18 cellular contexts compared by ENCODE assay signal in genomic region chr13:93201992-93202558, GRCh38. TPM values are rescaled to one million over a fixed set of nuclear protein-coding genes. Genes with fewer than 3 reads are reported as not detected.
DNase-seq lines count a peak whose midpoint lies in the region; ATAC-seq, FAIRE-seq and TF ChIP-seq lines count a peak whose summit lies in the region.
"Had no signal": no experiment of that assay in that cellular context is flagged by ENCODE, and none has a peak within 500 bp of the region (broad histone marks: within the 10 kb centered on the region; RNA-seq: fewer than 3 reads in every experiment).

No MANE protein-coding gene starts in this region.

- ATAC-seq in WTC11 = no peak
- ATAC-seq in HepG2 = peak; percentile 95
- no peak for ATAC-seq in activated CD4-positive, CD25-positive, alpha-beta regulatory T cell treated with anti-CD3 and anti-CD28 coated beads, Interleukin-2, amount 50 U/mL, for 24 hours
- ATAC-seq: A549 had no signal

- peak overlapping the region; percentile 73 for H3K27ac Mint-ChIP-seq in WTC11
- H3K27ac Mint-ChIP-seq: CD4-positive, alpha-beta T cell had no signal

- TF ChIP-seq CTCF in LNCaP clone FGC (IDR thresholded peaks at IDR 0.05; ENCODE audit: control insufficient read depth, extremely low read depth, insufficient read depth) = no peak
- no peak for TF ChIP-seq CTCF in WTC11 (IDR thresholded peaks at IDR 0.05)
- TF ChIP-seq CTCF in HepG2 (CRISPR knock-in tag; IDR thresholded peaks at IDR 0.05) = no peak
- TF ChIP-seq CTCF in sigmoid colon (IDR thresholded peaks at IDR 0.05) = no peak

- H3K79me2 ChIP-seq in HepG2 (ENCODE audit: insufficient read depth, low read length) = no peaks in the 10 kb centered on the region

- peak overlapping the region; percentile 48 for H3K4me2 ChIP-seq in HepG2 (ENCODE audit: low read depth, low read length)
- H3K4me2 ChIP-seq: A549 had no signal

- no peaks in the 10 kb centered on the region for H3K27me3 Mint-ChIP-seq in WTC11 (ENCODE audit: low read depth)
- H3K27me3 Mint-ChIP-seq: CD4-positive, alpha-beta T cell had no signal

- H3K9me3 Mint-ChIP-seq in WTC11 = peaks cover 21% of the 10 kb centered on the region

- DNase-seq in LNCaP clone FGC (ENCODE audit: low read depth) = peak; percentile 81
- no peak for DNase-seq in WTC11 (ENCODE audit: low spot score)
- peak; percentile 80 for DNase-seq in HepG2 (ENCODE audit: low spot score)
- DNase-seq in LoVo (ENCODE audit: low spot score) = no peak
- DNase-seq in NOMO-1 treated with dmso at 0.1 percent for 144 hours (lab: John Stamatoyannopoulos, UW; ENCODE audit: unreplicated experiment) = no peak
- DNase-seq in sigmoid colon = no peak
- DNase-seq: AML-193; Caco-2; CD4-positive, alpha-beta T cell had no signal

- in situ Hi-C loops in HepG2 (cut with HindIII; ENCODE audit: extremely low pct_ligation_motif_present, low pct_unique_long_range_greater_than_20kb) = no loop called here

- peak in 1 of 2 experiments; percentile 90; a peak in 2 of 4 replicates for TF ChIP-seq EP300 in HepG2 (IDR thresholded peaks at IDR 0.05; ENCODE audit: low read depth in 2 of 2, low read length in 2 of 2)
- no peak; the same call in 1 of the 2 replicates for TF ChIP-seq EP300 in HepG2 (CRISPR knock-in tag; IDR thresholded peaks at IDR 0.05; ENCODE audit: borderline replicate concordance)
- TF ChIP-seq EP300 in sigmoid colon (IDR thresholded peaks at IDR 0.05) = no peak

- H3K4me3 Mint-ChIP-seq in WTC11 = no peak overlapping the region
- H3K4me3 Mint-ChIP-seq: CD4-positive, alpha-beta T cell had no signal

- no peaks in the 10 kb centered on the region for H3K36me3 ChIP-seq in HepG2 (replicated peaks in 1 of 2; ENCODE audit: control insufficient read depth in 1 of 2, insufficient read depth in 2 of 2, low read length in 2 of 2)
- H3K36me3 ChIP-seq in sigmoid colon = no peaks in the 10 kb centered on the region
- H3K36me3 ChIP-seq: HAP-1 had no signal

- H3K9me3 ChIP-seq in HepG2 (ENCODE audit: low read length) (no peaks in the 10 kb centered on the region), sigmoid colon (no peaks in the 10 kb centered on the region)
- H3K9me3 ChIP-seq: A549, Caco-2, HAP-1 had no signal

- TF ChIP-seq RAD21 in HepG2 (CRISPR knock-in tag; IDR thresholded peaks at IDR 0.05) = no peak

- H4K20me1 ChIP-seq in HepG2 (ENCODE audit: insufficient read depth, low read length) = no peaks in the 10 kb centered on the region

- H3K4me1 Mint-ChIP-seq in WTC11 = peaks cover 23% of the 10 kb centered on the region

- TF ChIP-seq POLR2A in HepG2 (IDR thresholded peaks at IDR 0.05; ENCODE audit: insufficient read depth in 1 of 2, low read depth in 2 of 2, low read length in 2 of 2) = no peak
- TF ChIP-seq POLR2A in sigmoid colon (IDR thresholded peaks at IDR 0.05) = no peak

- peaks cover 16% of the 10 kb centered on the region for H3K4me1 ChIP-seq in HepG2 (ENCODE audit: insufficient read depth, low read length)
- no peaks in the 10 kb centered on the region for H3K4me1 ChIP-seq in sigmoid colon
- H3K4me1 ChIP-seq: A549, Caco-2, HAP-1 had no signal

- no peak overlapping the region for H2AFZ ChIP-seq in HepG2 (ENCODE audit: low read length)

- intact Hi-C loops in HepG2 (cut with micrococcal nuclease; ENCODE audit: unreplicated experiment) = no loop called here
- intact Hi-C loops in sigmoid colon (cut with DNase I) = no loop called here

- CTCF ChIA-PET in WTC11 (lab: Charles Lee) = no interaction called here
- CTCF ChIA-PET in HepG2 (lab: Yijun Ruan, JAX; ENCODE audit: low intra/inter-chr PET ratio, low total read pairs) = no interaction called here

- no TSS peak for BruUV-seq in HepG2 (replicated peaks; lab: Mats Ljungman, UMichigan)

- H3K9ac ChIP-seq in HepG2 (ENCODE audit: insufficient read depth, low read depth, low read length) = no peak overlapping the region

- H3K4me3 ChIP-seq in LNCaP clone FGC (ENCODE audit: low read depth, low read length) = no peak overlapping the region
- no peak overlapping the region; a peak in 1 of 6 replicates for H3K4me3 ChIP-seq in HepG2 (replicated peaks in 1 of 3; ENCODE audit: insufficient read depth in 1 of 3, low read depth in 2 of 3, low read length in 3 of 3)
- no peak overlapping the region for H3K4me3 ChIP-seq in sigmoid colon
- H3K4me3 ChIP-seq: A549, HAP-1 had no signal

- 0% methylated on average over 1 of the region's 1 CpG for WGBS in HepG2 (ENCODE audit: low lambda C conversion rate)
- WGBS in sigmoid colon, 2 donors = 86 to 87% methylated on average over 1 of the region's 1 CpG

- peaks cover 12% of the 10 kb centered on the region; the same call in 1 of the 2 replicates for H3K36me3 Mint-ChIP-seq in WTC11

- POLR2A ChIA-PET in WTC11 (lab: Charles Lee) = no interaction called here
- POLR2A ChIA-PET in HepG2 (lab: Yijun Ruan, JAX) = interaction anchor here (1.0 kb wide), 1 partner anchor 24 kb away, joined by 3 read pairs; the partner anchor contains the start of gene GPC6

- peak; percentile 72 for FAIRE-seq in HepG2 (lab: Jason Lieb, UNC)
- FAIRE-seq: A549, D721Med, G401.6, GM12891, GM19239 had no signal

- H3K27ac ChIP-seq in HepG2 (ENCODE audit: extremely low read length, insufficient read depth, low read length) = no peak overlapping the region
- no peak overlapping the region for H3K27ac ChIP-seq in sigmoid colon
- H3K27ac ChIP-seq: A549, C4-2B, HL-60 had no signal

- H3K27me3 ChIP-seq in HepG2 (ENCODE audit: control insufficient read depth in 1 of 2, insufficient read depth in 2 of 2, low read length in 2 of 2) (no peaks in the 10 kb centered on the region), sigmoid colon (no peaks in the 10 kb centered on the region)

TF ChIP-seq in WTC11, 78 proteins besides CTCF, POLR2A, EP300 and RAD21:
- TF ChIP-seq GRHL2 (CRISPR knock-in tag; IDR thresholded peaks at IDR 0.05; ENCODE audit: insufficient replicate concordance, severe bottlenecking) (no peak), GABPB1 (CRISPR knock-in tag; IDR thresholded peaks at IDR 0.05) (peak; percentile 26; the same call in 1 of the 2 replicates)

TF ChIP-seq in HepG2, 621 proteins besides CTCF, POLR2A, EP300 and RAD21 (continues in another document):
- TF ChIP-seq, protein P1, sequence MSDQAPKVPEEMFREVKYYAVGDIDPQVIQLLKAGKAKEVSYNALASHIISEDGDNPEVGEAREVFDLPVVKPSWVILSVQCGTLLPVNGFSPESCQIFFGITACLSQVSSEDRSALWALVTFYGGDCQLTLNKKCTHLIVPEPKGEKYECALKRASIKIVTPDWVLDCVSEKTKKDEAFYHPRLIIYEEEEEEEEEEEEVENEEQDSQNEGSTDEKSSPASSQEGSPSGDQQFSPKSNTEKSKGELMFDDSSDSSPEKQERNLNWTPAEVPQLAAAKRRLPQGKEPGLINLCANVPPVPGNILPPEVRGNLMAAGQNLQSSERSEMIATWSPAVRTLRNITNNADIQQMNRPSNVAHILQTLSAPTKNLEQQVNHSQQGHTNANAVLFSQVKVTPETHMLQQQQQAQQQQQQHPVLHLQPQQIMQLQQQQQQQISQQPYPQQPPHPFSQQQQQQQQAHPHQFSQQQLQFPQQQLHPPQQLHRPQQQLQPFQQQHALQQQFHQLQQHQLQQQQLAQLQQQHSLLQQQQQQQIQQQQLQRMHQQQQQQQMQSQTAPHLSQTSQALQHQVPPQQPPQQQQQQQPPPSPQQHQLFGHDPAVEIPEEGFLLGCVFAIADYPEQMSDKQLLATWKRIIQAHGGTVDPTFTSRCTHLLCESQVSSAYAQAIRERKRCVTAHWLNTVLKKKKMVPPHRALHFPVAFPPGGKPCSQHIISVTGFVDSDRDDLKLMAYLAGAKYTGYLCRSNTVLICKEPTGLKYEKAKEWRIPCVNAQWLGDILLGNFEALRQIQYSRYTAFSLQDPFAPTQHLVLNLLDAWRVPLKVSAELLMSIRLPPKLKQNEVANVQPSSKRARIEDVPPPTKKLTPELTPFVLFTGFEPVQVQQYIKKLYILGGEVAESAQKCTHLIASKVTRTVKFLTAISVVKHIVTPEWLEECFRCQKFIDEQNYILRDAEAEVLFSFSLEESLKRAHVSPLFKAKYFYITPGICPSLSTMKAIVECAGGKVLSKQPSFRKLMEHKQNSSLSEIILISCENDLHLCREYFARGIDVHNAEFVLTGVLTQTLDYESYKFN (CRISPR knock-in tag; conservative IDR thresholded peaks at IDR 0.05) = peak; percentile 79

RNA-seq across cellular contexts. Expression of gene GPC6, which starts 24.5 kb away (rescaled TPM):
- total RNA-seq in WTC11 (2021) (19.5 to 24.3 TPM (median 24.2 TPM) in 3 replicates), HepG2 (2016; rRNA removed; fragmentation: Illumina TruSeq; extraction: Trizol) (27.5 and 33.9 TPM in 2 replicates), sigmoid colon (10 to 100 TPM; 14.4 to 27.5 (median 23.6) TPM)
- 1.9 and 2.6 TPM in 2 replicates for total RNA-seq in HepG2 (2016; cell fraction: cytosol; rRNA removed; fragmentation: Illumina TruSeq; extraction: Trizol; ENCODE audit: low read depth)
- 27.2 and 30.7 TPM in 2 replicates for total RNA-seq in HepG2 (2016; cell fraction: insoluble cytoplasmic fraction; rRNA removed; fragmentation: Illumina TruSeq; extraction: Trizol)
- total RNA-seq in HepG2 (2016; cell fraction: membrane; rRNA removed; fragmentation: Illumina TruSeq; extraction: Trizol) = 7.7 and 8.3 TPM in 2 replicates
- total RNA-seq in HepG2 (2016; cell fraction: nucleus; rRNA removed; fragmentation: Illumina TruSeq; extraction: Trizol) = 51.7 and 53.0 TPM in 2 replicates
- polyA plus RNA-seq in HepG2 (2011; rRNA removed) (21.5 and 24.5 TPM in 2 replicates), sigmoid colon (1 to 10 TPM in 2 of 3 donors, under 1 TPM in 1; 0.23 to 2.7 (median 1.2) TPM)
- 21.3 and 23.6 TPM in 2 replicates for polyA plus RNA-seq in HepG2 (2011; cell fraction: cytosol; rRNA removed)
- polyA plus RNA-seq in HepG2 (2011; cell fraction: nucleus; rRNA removed) = 7.3 and 7.7 TPM in 2 replicates
- 11.9 and 20.2 TPM in 2 replicates for polyA plus RNA-seq in HepG2 (2012)
- polyA plus RNA-seq in HepG2 (2016; cell fraction: cytosol; fragmentation: Illumina TruSeq; extraction: Trizol; ENCODE audit: low read depth) = 1.4 and 1.8 TPM in 2 replicates
- polyA plus RNA-seq in HepG2 (2016; cell fraction: insoluble cytoplasmic fraction; fragmentation: Illumina TruSeq; extraction: Trizol; ENCODE audit: low read depth) = 16.0 and 18.2 TPM in 2 replicates
- 3.6 and 3.9 TPM in 2 replicates for polyA plus RNA-seq in HepG2 (2016; cell fraction: membrane; fragmentation: Illumina TruSeq; extraction: Trizol; ENCODE audit: low read depth)
- polyA plus RNA-seq in HepG2 (2016; cell fraction: nucleus; fragmentation: Illumina TruSeq; extraction: Trizol; ENCODE audit: insufficient read depth, low read depth) = 24.9 and 25.5 TPM in 2 replicates
- polyA minus RNA-seq in HepG2 (2011; rRNA and poly(A)+ RNA removed; ENCODE audit: low replicate concordance) = 0.07 and 66.7 TPM in 2 replicates
- polyA minus RNA-seq in HepG2 (2011; cell fraction: cytosol; rRNA and poly(A)+ RNA removed) = 71.6 and 82.5 TPM in 2 replicates
- 52.8 and 56.1 TPM in 2 replicates for polyA minus RNA-seq in HepG2 (2011; cell fraction: nucleus; rRNA and poly(A)+ RNA removed)
- total RNA-seq: CD4-positive, alpha-beta T cell had no signal

Comparison
In these comparisons a context has a peak if more than half of its experiments do, and no peak if none do; other contexts are left out.
1. DNase-seq: peak in LNCaP clone FGC (single experiment) and HepG2 (single experiment); none in WTC11 (single experiment), LoVo (single experiment), NOMO-1 treated with dmso at 0.1 percent for 144 hours (single experiment) and sigmoid colon (single experiment).